30 cellular contexts compared by ENCODE assay signal in genomic region chr4:48467442-48467841, GRCh38. TPM values are rescaled to one million over a fixed set of nuclear protein-coding genes. Genes with fewer than 3 reads are reported as not detected.
"Had no signal": no experiment of that assay in that cellular context is flagged by ENCODE, and none has a peak within 500 bp of the region (broad histone marks: within the 10 kb centered on the region; RNA-seq: fewer than 3 reads in every experiment).

No MANE protein-coding gene starts in this region.

- H3K27ac ChIP-seq: foreskin keratinocyte, left lung, neutrophil, parathyroid adenoma, tibial artery had no signal

- H3K79me2 ChIP-seq: parathyroid adenoma had no signal

- H3K4me3 ChIP-seq: left lung, tibial artery had no signal

- H3K9ac ChIP-seq: parathyroid adenoma had no signal

- H3K4me1 ChIP-seq: foreskin keratinocyte, left lung, parathyroid adenoma, tibial artery had no signal

- ATAC-seq: foreskin keratinocyte; left lung; natural killer cell treated with Interleukin-12 subunit alpha and Interleukin-12 subunit beta and Interleukin-15 and Interleukin-18, amount 100 ng/mL, for 72 hours; right cardiac atrium; stimulated activated naive CD8-positive, alpha-beta T cell treated with anti-CD3 and anti-CD28 coated beads, Interleukin-15, amount 100 ng/mL, for 72 hours had no signal

- DNase-seq: activated CD4-positive, alpha-beta T cell treated with anti-CD3 and anti-CD28 coated beads for 1 hour; activated CD8-positive, alpha-beta memory T cell treated with anti-CD3 and anti-CD28 coated beads for 24 hours; activated CD8-positive, alpha-beta memory T cell treated with anti-CD3 and anti-CD28 coated beads, Interleukin-2, amount 50 U/mL, for 4 hours; activated naive CD4-positive, alpha-beta T cell; activated naive CD8-positive, alpha-beta T cell treated with anti-CD3 and anti-CD28 coated beads for 36 hours; activated T-cell treated with anti-CD3 and anti-CD28 coated beads, Interleukin-2, amount 50 U/mL, for 24 hours; central memory CD4-positive, alpha-beta T cell; dermis blood vessel endothelial cell; effector CD8-positive, alpha-beta T cell; erythroblast; foreskin keratinocyte; hippocampal formation; kidney glomerular epithelial cell; left lung; midbrain; right cardiac atrium; stimulated activated CD4-positive, alpha-beta T cell treated with anti-CD3 and anti-CD28 coated beads, Interleukin-12 subunit alpha, Interleukin-12 subunit beta, amount 100 ng/mL, for 4 hours; stimulated activated CD4-positive, alpha-beta T cell treated with anti-CD3 and anti-CD28 coated beads, Interleukin-4, amount 100 ng/mL, for 4 hours; stimulated activated naive CD8-positive, alpha-beta T cell treated with anti-CD3 and anti-CD28 coated beads, Interleukin-15, amount 100 ng/mL, for 72 hours; tibial artery; WERI-Rb-1 had no signal

- H2AFZ ChIP-seq: parathyroid adenoma had no signal

- H3K27me3 ChIP-seq: left lung, tibial artery had no signal

- H3K36me3 ChIP-seq: left lung, neutrophil, tibial artery, WERI-Rb-1 had no signal

- H3K9me3 ChIP-seq: neutrophil, tibial artery had no signal

RNA-seq across cellular contexts. Expression of gene SLC10A4, which starts 15.7 kb away (rescaled TPM):
- total RNA-seq: activated naive CD8-positive, alpha-beta T cell treated with anti-CD3 and anti-CD28 coated beads for 36 hours; activated T-helper 2 cell treated with anti-CD3 and anti-CD28 coated beads, Interferon-gamma antibody, Interleukin-2, Interleukin-4, amounts not matched to agents 10 μg/mL and 5 μg/mL and 100 μg/mL, durations not matched to agents 14 hours and 24 hours and 36 hours; dermis blood vessel endothelial cell; foreskin keratinocyte; pulmonary artery endothelial cell; ureter had no signal
- polyA plus RNA-seq: foreskin keratinocyte had no signal

RNA-seq across cellular contexts. Expression of gene ZAR1, which starts 22.6 kb away (rescaled TPM):
- total RNA-seq: activated naive CD8-positive, alpha-beta T cell treated with anti-CD3 and anti-CD28 coated beads for 36 hours; activated T-helper 2 cell treated with anti-CD3 and anti-CD28 coated beads, Interferon-gamma antibody, Interleukin-2, Interleukin-4, amounts not matched to agents 10 μg/mL and 5 μg/mL and 100 μg/mL, durations not matched to agents 14 hours and 24 hours and 36 hours; astrocyte; dermis blood vessel endothelial cell; foreskin keratinocyte; lung microvascular endothelial cell; natural killer cell treated with Interleukin-12 subunit alpha and Interleukin-12 subunit beta and Interleukin-15 and Interleukin-18, amount 100 ng/mL, for 72 hours; pulmonary artery endothelial cell; right cardiac atrium; skeletal muscle tissue; ureter had no signal
- polyA plus RNA-seq: foreskin keratinocyte, right cardiac atrium had no signal
